ENCODE assay signal across 1 cellular context in the genomic region with DNA sequence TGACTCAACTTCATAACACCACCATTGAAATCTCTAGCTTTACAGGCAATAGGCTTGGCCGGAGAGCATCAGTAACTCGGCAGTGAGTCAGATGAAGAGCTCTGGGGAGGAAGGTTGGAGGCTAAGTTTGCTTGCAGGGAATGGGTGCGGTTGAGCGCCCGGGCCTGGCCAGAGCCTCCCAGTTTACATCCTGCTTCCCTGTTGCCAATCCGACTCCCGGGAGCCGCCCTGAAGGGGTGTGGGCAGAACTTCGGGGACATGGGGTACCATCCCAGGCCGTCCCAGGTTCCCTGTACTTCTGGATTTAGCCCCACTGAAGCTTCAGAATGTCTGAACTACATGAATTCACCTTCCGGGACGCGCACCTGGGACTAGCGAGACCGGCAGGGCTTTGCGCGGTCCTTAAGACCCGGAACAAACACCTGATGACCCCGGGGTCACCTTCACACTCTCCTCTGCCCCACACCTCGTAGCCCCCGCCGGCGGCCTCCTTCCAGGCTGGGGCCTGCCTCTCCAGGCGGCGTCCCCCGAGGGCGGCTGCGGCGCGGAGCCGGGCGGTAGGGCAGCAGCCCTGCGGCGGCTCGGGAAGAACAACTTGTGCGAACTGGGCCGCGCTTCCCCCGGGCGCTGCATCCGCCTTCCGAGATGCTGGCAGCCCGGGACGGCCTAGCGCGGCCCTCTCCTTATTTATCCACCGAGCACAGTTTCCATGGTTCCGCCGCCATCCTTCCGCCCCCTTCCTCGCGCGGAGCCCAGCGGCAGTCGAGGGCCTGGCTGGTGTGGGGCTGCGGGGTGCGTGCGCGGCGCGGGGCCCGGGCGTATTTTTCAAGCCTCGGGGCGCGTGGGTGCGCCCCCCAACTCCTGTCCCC.
TF ChIP-seq lines count a peak whose summit lies in the region.

No MANE protein-coding gene starts in this region.

TF ChIP-seq in K562, 482 proteins besides CTCF, POLR2A, EP300 and RAD21 (continued from another document):
- TF ChIP-seq PCBP1 (IDR thresholded peaks at IDR 0.05; ENCODE audit: low read depth, low read length, poor library complexity, severe bottlenecking) (peak; percentile 3), KLF6 (CRISPR knock-in tag; IDR thresholded peaks at IDR 0.05; ENCODE audit: borderline replicate concordance) (no peak)
TF ChIP-seq in K562: peak in this region for 2.
